Comparison of ENCODE assay signal across 22 cellular contexts in genomic region chr5:133530270-133530669, GRCh38.
DNase-seq lines count a peak whose midpoint lies in the region; ATAC-seq, FAIRE-seq and TF ChIP-seq lines count a peak whose summit lies in the region.
"Had no signal": no experiment of that assay in that cellular context is flagged by ENCODE, and none has a peak within 500 bp of the region (broad histone marks: within the 10 kb centered on the region; RNA-seq: fewer than 3 reads in every experiment).

No MANE protein-coding gene starts in this region.

- peaks cover 6% of the 10 kb centered on the region; the same call in 1 of the 2 replicates for H3K9me2 ChIP-seq in GM23338 (ENCODE audit: insufficient read depth)

- no peak for FAIRE-seq in small intestine (lab: Jason Lieb, UNC)
- FAIRE-seq: A204.1, GM12891, GM19239, HTR-8/SVneo had no signal

- H3K9me3 Mint-ChIP-seq in GM23338, result no peaks in the 10 kb centered on the region
- H3K9me3 Mint-ChIP-seq in endodermal cell, result no peaks in the 10 kb centered on the region
- H3K9me3 Mint-ChIP-seq in stimulated activated naive B cell treated with anti-CD40 and anti-IgM and Interleukin-4, amounts not matched to agents 10 μg/mL and 1 μg/mL and 100 μg/mL, for 72 hours, result no peaks in the 10 kb centered on the region
- H3K9me3 Mint-ChIP-seq: CD4-positive, alpha-beta T cell; HFFc6 had no signal

- H3K9me3 ChIP-seq in endodermal cell (ENCODE audit: control insufficient read depth, low read length) (no peaks in the 10 kb centered on the region), small intestine (ENCODE audit: control insufficient read depth, low read depth) (no peaks in the 10 kb centered on the region), prostate gland (no peaks in the 10 kb centered on the region)

- H3K4me1 ChIP-seq in GM23338 (ENCODE audit: insufficient read depth) (0 out of 2 replicates have a peak, but pooled peaks cover under 1% of the 10 kb centered on the region), endodermal cell (ENCODE audit: control insufficient read depth, insufficient read depth, low read length) (peaks cover 23% of the 10 kb centered on the region), small intestine (ENCODE audit: control insufficient read depth in 2 of 2, insufficient read depth in 1 of 2, low read depth in 1 of 2, low read length in 1 of 2) (no peaks in the 10 kb centered on the region), prostate gland (replicated peaks) (no peaks in the 10 kb centered on the region)

- H3K4me3 ChIP-seq in GM23338, result no peak overlapping the region
- peak overlapping the region; percentile 41 for H3K4me3 ChIP-seq in endodermal cell (ENCODE audit: low read length)
- no peak overlapping the region for H3K4me3 ChIP-seq in small intestine (ENCODE audit: low read depth in 1 of 2, low read length in 2 of 2)
- no peak overlapping the region for H3K4me3 ChIP-seq in prostate gland

- DNase-seq in GM23338 (ENCODE audit: low spot score) (no peak), RPMI8226 (peak; percentile 23), endodermal cell (peak; percentile 68), small intestine (no peak), prostate gland (ENCODE audit: low spot score) (no peak)
- DNase-seq in stimulated activated naive B cell treated with anti-CD40 and anti-IgM and Interleukin-4, amounts not matched to agents 10 μg/mL and 1 μg/mL and 100 μg/mL, for 72 hours, result no peak
- DNase-seq: AML-193; CD4-positive, alpha-beta T cell; DMS153; GOT3; H7; HFFc6; KG1 had no signal

- peak overlapping the region; percentile 80; the same call in 1 of the 2 replicates for H2AFZ ChIP-seq in GM23338

- no peak for TF ChIP-seq CTCF in GM23338 (conservative IDR thresholded peaks at IDR 0.05; ENCODE audit: low read depth in 2 of 2)
- TF ChIP-seq CTCF in endodermal cell (conservative IDR thresholded peaks at IDR 0.05), result no peak
- TF ChIP-seq CTCF in prostate gland (IDR thresholded peaks at IDR 0.05), result no peak

- H3K79me2 ChIP-seq in GM23338 (replicated peaks; ENCODE audit: insufficient read depth), result no peaks in the 10 kb centered on the region

- WGBS in endodermal cell (ENCODE audit: insufficient coverage in 1 of 2, insufficient read length in 1 of 2), 2 experiments, result 75 to 90% methylated on average over 6 of the region's 6 CpGs
- WGBS in small intestine, 3 donors, result 58 to 78% (median 66%) methylated on average over 6 of the region's 6 CpGs
- 74% methylated on average over 6 of the region's 6 CpGs for WGBS in prostate gland

- H3K36me3 Mint-ChIP-seq in GM23338 (ENCODE audit: low read depth) (no peaks in the 10 kb centered on the region), endodermal cell (ENCODE audit: low read depth) (no peaks in the 10 kb centered on the region)
- H3K36me3 Mint-ChIP-seq in stimulated activated naive B cell treated with anti-CD40 and anti-IgM and Interleukin-4, amounts not matched to agents 10 μg/mL and 1 μg/mL and 100 μg/mL, for 72 hours, result no peaks in the 10 kb centered on the region
- H3K36me3 Mint-ChIP-seq: IgD-negative memory B cell had no signal

- no peaks in the 10 kb centered on the region for H3K36me3 ChIP-seq in GM23338 (ENCODE audit: insufficient read depth)
- no peaks in the 10 kb centered on the region for H3K36me3 ChIP-seq in endodermal cell (ENCODE audit: control insufficient read depth, insufficient read depth, low read length)
- no peaks in the 10 kb centered on the region for H3K36me3 ChIP-seq in small intestine (ENCODE audit: control insufficient read depth in 2 of 2, insufficient read depth in 2 of 2, low read length in 2 of 2)
- H3K36me3 ChIP-seq in prostate gland, result no peaks in the 10 kb centered on the region

- TF ChIP-seq POLR2A in prostate gland (IDR thresholded peaks at IDR 0.05), result no peak

- peaks cover 4% of the 10 kb centered on the region for H3K27me3 Mint-ChIP-seq in GM23338 (ENCODE audit: insufficient read depth, low read depth, poor library complexity)
- H3K27me3 Mint-ChIP-seq in endodermal cell (ENCODE audit: insufficient read depth), result peaks cover 33% of the 10 kb centered on the region
- H3K27me3 Mint-ChIP-seq in stimulated activated naive B cell treated with anti-CD40 and anti-IgM and Interleukin-4, amounts not matched to agents 10 μg/mL and 1 μg/mL and 100 μg/mL, for 72 hours, result peaks cover 0 to 7% of the 10 kb centered on the region in 2 donors
- H3K27me3 Mint-ChIP-seq: CD4-positive, alpha-beta T cell had no signal

- H3K27me3 ChIP-seq in GM23338 (ENCODE audit: insufficient read depth), result no peaks in the 10 kb centered on the region
- peaks cover 11% of the 10 kb centered on the region for H3K27me3 ChIP-seq in endodermal cell (ENCODE audit: control insufficient read depth, insufficient read depth, low read length, poor library complexity, severe bottlenecking)
- no peaks in the 10 kb centered on the region for H3K27me3 ChIP-seq in small intestine (ENCODE audit: control insufficient read depth in 2 of 2, insufficient read depth in 2 of 2, low read length in 2 of 2)
- H3K27me3 ChIP-seq in prostate gland (replicated peaks; ENCODE audit: insufficient read depth), result no peaks in the 10 kb centered on the region

- H3K27ac Mint-ChIP-seq in GM23338, result no peak overlapping the region
- H3K27ac Mint-ChIP-seq in endodermal cell, result peak overlapping the region; percentile 55
- H3K27ac Mint-ChIP-seq in stimulated activated naive B cell treated with anti-CD40 and anti-IgM and Interleukin-4, amounts not matched to agents 10 μg/mL and 1 μg/mL and 100 μg/mL, for 72 hours, result peak overlapping the region; percentile 65
- H3K27ac Mint-ChIP-seq: CD4-positive, alpha-beta T cell; HFFc6; IgD-negative memory B cell had no signal

- H3K4me3 Mint-ChIP-seq in GM23338 (no peak overlapping the region), endodermal cell (no peak overlapping the region)
- H3K4me3 Mint-ChIP-seq in stimulated activated naive B cell treated with anti-CD40 and anti-IgM and Interleukin-4, amounts not matched to agents 10 μg/mL and 1 μg/mL and 100 μg/mL, for 72 hours, result no peak overlapping the region
- H3K4me3 Mint-ChIP-seq: CD4-positive, alpha-beta T cell; HFFc6; IgD-negative memory B cell had no signal

- intact Hi-C loops in prostate gland (cut with DNase I), result no loop called here

- H3K9ac ChIP-seq in endodermal cell (ENCODE audit: extremely low read depth, low read length, poor library complexity, severe bottlenecking), result no peak overlapping the region

- ATAC-seq in GM23338, result no peak
- no peak for ATAC-seq in stimulated activated naive B cell treated with anti-CD40 and anti-IgM and Interleukin-4, amounts not matched to agents 10 μg/mL and 1 μg/mL and 100 μg/mL, for 72 hours (replicated peaks)
- no peak for ATAC-seq in GM21619 (IDR thresholded peaks at IDR 0.05; ENCODE audit: unreplicated experiment)
- ATAC-seq: HCT116 had no signal

- H4K20me1 ChIP-seq in GM23338 (replicated peaks; ENCODE audit: insufficient read depth), result no peaks in the 10 kb centered on the region

- H3K4me1 Mint-ChIP-seq in GM23338 (peaks cover 4% of the 10 kb centered on the region; the same call in 2 of the 3 replicates), endodermal cell (peaks cover 33% of the 10 kb centered on the region)
- peaks cover 0 to 7% of the 10 kb centered on the region in 2 donors for H3K4me1 Mint-ChIP-seq in stimulated activated naive B cell treated with anti-CD40 and anti-IgM and Interleukin-4, amounts not matched to agents 10 μg/mL and 1 μg/mL and 100 μg/mL, for 72 hours
- H3K4me1 Mint-ChIP-seq: IgD-negative memory B cell had no signal

- no peak overlapping the region for H3K4me2 ChIP-seq in GM23338

- no peaks in the 10 kb centered on the region for H3F3A ChIP-seq in GM23338 (replicated peaks; ENCODE audit: low read depth)

- H3K27ac ChIP-seq in GM23338 (ENCODE audit: low read depth) (no peak overlapping the region), endodermal cell (ENCODE audit: low read depth, low read length) (no peak overlapping the region), small intestine (ENCODE audit: low read depth in 1 of 2, low read length in 1 of 2) (no peak overlapping the region), prostate gland (no peak overlapping the region)
- H3K27ac ChIP-seq: C4-2B, HL-60 had no signal

TF ChIP-seq in GM23338, 12 proteins besides CTCF, POLR2A, EP300 and RAD21:
- no peak for TF ChIP-seq REST (IDR thresholded peaks at IDR 0.05; ENCODE audit: unreplicated experiment)

Comparison
In these comparisons a context has a peak if more than half of its experiments do, and no peak if none do; other contexts are left out.
1. DNase-seq: peak in RPMI8226 (single experiment) and endodermal cell (single experiment); none in GM23338 (single experiment), stimulated activated naive B cell treated with anti-CD40 and anti-IgM and Interleukin-4, amounts not matched to agents 10 μg/mL and 1 μg/mL and 100 μg/mL, for 72 hours (single experiment), small intestine (single experiment) and prostate gland (single experiment).